ENCODE assay signal across 23 cellular contexts in the genomic region with DNA sequence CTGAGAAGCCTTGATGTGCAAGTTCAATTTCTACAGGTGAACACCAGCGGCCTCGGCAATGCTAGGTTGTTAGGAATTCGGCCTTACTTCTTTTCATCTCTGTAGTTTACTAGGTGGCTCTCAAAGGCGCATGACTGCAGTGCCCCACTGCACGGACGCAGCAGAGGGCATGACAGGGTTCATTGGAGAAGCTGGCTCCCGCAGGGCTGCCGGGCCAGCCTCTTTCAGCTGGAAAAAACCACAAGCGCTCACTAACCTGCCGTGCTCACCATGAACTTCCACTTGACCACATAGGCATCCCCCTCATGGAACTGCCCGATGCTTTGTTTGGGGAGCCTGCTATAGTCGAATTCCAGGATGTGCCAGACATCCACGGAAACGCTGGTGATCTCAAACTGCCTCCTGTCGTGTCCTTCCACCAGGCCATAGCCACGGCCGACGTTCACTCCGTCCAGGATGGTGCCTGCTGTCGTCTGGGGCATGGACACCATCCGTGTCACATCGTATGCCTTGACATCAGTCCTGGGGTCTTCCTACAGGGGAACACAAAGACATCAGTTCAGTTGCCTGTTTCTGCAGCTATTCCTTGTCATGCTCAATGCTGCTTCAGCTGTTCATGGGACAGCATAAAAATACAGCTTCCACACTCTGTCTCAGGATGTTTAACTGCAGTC.
DNase-seq lines count a peak whose midpoint lies in the region; ATAC-seq, FAIRE-seq and TF ChIP-seq lines count a peak whose summit lies in the region.
"Had no signal": no experiment of that assay in that cellular context is flagged by ENCODE, and none has a peak within 500 bp of the region (broad histone marks: within the 10 kb centered on the region; RNA-seq: fewer than 3 reads in every experiment).

No MANE protein-coding gene starts in this region.

- H3K9me3 Mint-ChIP-seq in activated CD8-positive, alpha-beta T cell treated with anti-CD3 and anti-CD28 coated beads, Interleukin-2, amount 10 ng/mL, durations not matched to agents 7 days and 5 days (ENCODE audit: insufficient read depth), result no peaks in the 10 kb centered on the region
- no peaks in the 10 kb centered on the region for H3K9me3 Mint-ChIP-seq in activated CD8-positive, alpha-beta T cell treated with anti-CD3 and anti-CD28 coated beads for 36 hours
- H3K9me3 Mint-ChIP-seq: activated CD4-positive, alpha-beta memory T cell treated with anti-CD3 and anti-CD28 coated beads for 36 hours; activated naive CD4-positive, alpha-beta T cell treated with anti-CD3 and anti-CD28 coated beads, Interleukin-2, amount 10 ng/mL, durations not matched to agents 7 days and 5 days; neural progenitor cell; stimulated activated naive CD8-positive, alpha-beta T cell treated with anti-CD3 and anti-CD28 coated beads, Interleukin-15, Interleukin-2, amounts not matched to agents 100 ng/mL and 50 ng/mL, for 24 hours had no signal

- TF ChIP-seq POLR2A in thyroid gland (IDR thresholded peaks at IDR 0.05), result no peak
- TF ChIP-seq POLR2A in upper lobe of left lung (IDR thresholded peaks at IDR 0.05), result no peak

- H3K23ac ChIP-seq in mesenchymal stem cell (ENCODE audit: low read length in 2 of 2), result no peak overlapping the region

- H3K4me1 ChIP-seq in mesenchymal stem cell (ENCODE audit: control insufficient read depth, insufficient read depth, low read depth, low read length), result peaks cover 36% of the 10 kb centered on the region
- H3K4me1 ChIP-seq in thyroid gland, result peaks cover 12 to 16% of the 10 kb centered on the region in 2 donors
- H3K4me1 ChIP-seq in aorta (ENCODE audit: control insufficient read depth in 1 of 2, insufficient read depth in 2 of 2, low read length in 2 of 2), result no peaks in the 10 kb centered on the region
- H3K4me1 ChIP-seq in upper lobe of left lung, result peaks cover 0 to 5% (median 0%) of the 10 kb centered on the region in 4 donors

- peak; percentile 98 for FAIRE-seq in RCC 7860 (lab: Jason Lieb, UNC)

- no peak for TF ChIP-seq EP300 in upper lobe of left lung (IDR thresholded peaks at IDR 0.05)

- no peak overlapping the region for H3K18ac ChIP-seq in mesenchymal stem cell (ENCODE audit: low read depth in 1 of 2, low read length in 2 of 2)

- CTCF ChIA-PET in activated CD8-positive, alpha-beta T cell treated with anti-CD3 and anti-CD28 coated beads, Interleukin-2, amount 10 ng/mL, durations not matched to agents 7 days and 5 days (lab: Charles Lee), result no interaction called here
- CTCF ChIA-PET in activated CD8-positive, alpha-beta T cell treated with anti-CD3 and anti-CD28 coated beads for 36 hours (lab: Charles Lee), result no interaction called here

- no peak overlapping the region for H4K91ac ChIP-seq in mesenchymal stem cell (ENCODE audit: low read length)

- no peak for ATAC-seq in activated CD8-positive, alpha-beta T cell treated with anti-CD3 and anti-CD28 coated beads, Interleukin-2, amount 10 ng/mL, durations not matched to agents 7 days and 5 days
- no peak for ATAC-seq in activated CD8-positive, alpha-beta T cell treated with anti-CD3 and anti-CD28 coated beads for 36 hours
- ATAC-seq in aorta (ENCODE audit: low FRiP score), result no peak
- no peak for ATAC-seq in upper lobe of left lung (ENCODE audit: low FRiP score in 2 of 2)
- ATAC-seq: heart right ventricle, mucosa of descending colon, upper lobe of right lung had no signal

- peaks cover 25 to 97% of the 10 kb centered on the region in 2 experiments for H3K36me3 ChIP-seq in mesenchymal stem cell (ENCODE audit: control insufficient read depth in 1 of 2, insufficient read depth in 2 of 2, low read depth in 1 of 2, low read length in 2 of 2)
- H3K36me3 ChIP-seq in thyroid gland, result peaks cover 22 to 27% of the 10 kb centered on the region in 2 donors
- H3K36me3 ChIP-seq in aorta (ENCODE audit: control insufficient read depth in 1 of 2, insufficient read depth in 2 of 2, low read length in 1 of 2), result peaks cover 0 to 1% of the 10 kb centered on the region in 2 donors
- peaks cover 0 to 62% (median 34%) of the 10 kb centered on the region in 4 donors for H3K36me3 ChIP-seq in upper lobe of left lung

- intact Hi-C loops in activated CD8-positive, alpha-beta T cell treated with anti-CD3 and anti-CD28 coated beads for 36 hours (cut with micrococcal nuclease), result no loop called here
- intact Hi-C loops in thyroid gland (cut with DNase I), result no loop called here
- intact Hi-C loops in aorta (cut with DNase I), result no loop called here

- no peak overlapping the region for H2BK120ac ChIP-seq in mesenchymal stem cell (ENCODE audit: low read depth, low read length)

- no peak overlapping the region for H3K4me3 ChIP-seq in mesenchymal stem cell (ENCODE audit: insufficient read depth in 1 of 2, low read depth in 1 of 2, low read length in 2 of 2)
- no peak overlapping the region for H3K4me3 ChIP-seq in thyroid gland (replicated peaks in 1 of 3)
- no peak overlapping the region for H3K4me3 ChIP-seq in aorta (ENCODE audit: low read length in 2 of 2)
- no peak overlapping the region for H3K4me3 ChIP-seq in upper lobe of left lung
- H3K4me3 ChIP-seq: cardiac muscle cell, heart right ventricle, mucosa of descending colon, neural progenitor cell, upper lobe of right lung had no signal

- H2AK5ac ChIP-seq in mesenchymal stem cell (ENCODE audit: low read length, severe bottlenecking), result peak overlapping the region; percentile 91

- POLR2A ChIA-PET in activated CD8-positive, alpha-beta T cell treated with anti-CD3 and anti-CD28 coated beads, Interleukin-2, amount 10 ng/mL, durations not matched to agents 7 days and 5 days (lab: Charles Lee), result no interaction called here
- POLR2A ChIA-PET in activated CD8-positive, alpha-beta T cell treated with anti-CD3 and anti-CD28 coated beads for 36 hours (lab: Charles Lee), result no interaction called here

- H3K4me2 ChIP-seq in mesenchymal stem cell (ENCODE audit: low read length, poor library complexity, severe bottlenecking), result no peak overlapping the region
- H3K4me2 ChIP-seq: neural progenitor cell had no signal

- H2BK15ac ChIP-seq in mesenchymal stem cell (ENCODE audit: low read depth, poor library complexity, severe bottlenecking), result no peak overlapping the region

- no peak for DNase-seq in activated CD8-positive, alpha-beta T cell treated with anti-CD3 and anti-CD28 coated beads, Interleukin-2, amount 10 ng/mL, durations not matched to agents 7 days and 5 days
- DNase-seq in activated CD8-positive, alpha-beta T cell treated with anti-CD3 and anti-CD28 coated beads for 36 hours, result no peak
- DNase-seq in RCC 7860 (ENCODE audit: low spot score), result peak; percentile 94
- no peak for DNase-seq in mesenchymal stem cell
- DNase-seq in thyroid gland, result peak; percentile 77 to 89
- no peak for DNase-seq in aorta
- no peak for DNase-seq in activated gamma-delta T cell treated with Interleukin-2 at 50 U/mL for 16 hours
- DNase-seq in upper lobe of left lung, result no peak
- DNase-seq: ACHN; activated CD4-positive, alpha-beta memory T cell treated with anti-CD3 and anti-CD28 coated beads for 36 hours; activated CD4-positive, CD25-positive, alpha-beta regulatory T cell; activated naive CD4-positive, alpha-beta T cell treated with anti-CD3 and anti-CD28 coated beads, Interleukin-2, amount 10 ng/mL, durations not matched to agents 7 days and 5 days; activated T-cell treated with anti-CD3 and anti-CD28 coated beads, Interleukin-2, amount 50 U/mL, for 1 hour; C1 segment of cervical spinal cord; cortex of kidney; heart right ventricle; mucosa of descending colon; NCI-H524 treated with DMSO at 0.1 percent for 48 hours; stimulated activated CD4-positive, alpha-beta T cell treated with anti-CD3 and anti-CD28 coated beads, Interleukin-12 subunit alpha, Interleukin-12 subunit beta, amount 100 ng/mL, for 4 hours; upper lobe of right lung had no signal

- H3K14ac ChIP-seq in mesenchymal stem cell (ENCODE audit: low read length in 2 of 2), result no peak overlapping the region

- no peak overlapping the region for H3K4ac ChIP-seq in mesenchymal stem cell (ENCODE audit: low read depth in 1 of 2, low read length in 2 of 2)

- peaks cover 20% of the 10 kb centered on the region for H3K36me3 Mint-ChIP-seq in activated CD8-positive, alpha-beta T cell treated with anti-CD3 and anti-CD28 coated beads, Interleukin-2, amount 10 ng/mL, durations not matched to agents 7 days and 5 days (ENCODE audit: low read depth)
- H3K36me3 Mint-ChIP-seq in activated CD8-positive, alpha-beta T cell treated with anti-CD3 and anti-CD28 coated beads for 36 hours (ENCODE audit: low read depth), result peaks cover 8% of the 10 kb centered on the region

- H3K4me1 Mint-ChIP-seq in activated CD8-positive, alpha-beta T cell treated with anti-CD3 and anti-CD28 coated beads, Interleukin-2, amount 10 ng/mL, durations not matched to agents 7 days and 5 days (ENCODE audit: low read depth), result peaks cover 47% of the 10 kb centered on the region
- peaks cover 29% of the 10 kb centered on the region for H3K4me1 Mint-ChIP-seq in activated CD8-positive, alpha-beta T cell treated with anti-CD3 and anti-CD28 coated beads for 36 hours (ENCODE audit: low read depth)

- H4K8ac ChIP-seq in mesenchymal stem cell (ENCODE audit: low read length), result no peak overlapping the region

- no peak overlapping the region for H3K4me3 Mint-ChIP-seq in activated CD8-positive, alpha-beta T cell treated with anti-CD3 and anti-CD28 coated beads, Interleukin-2, amount 10 ng/mL, durations not matched to agents 7 days and 5 days
- no peak overlapping the region for H3K4me3 Mint-ChIP-seq in activated CD8-positive, alpha-beta T cell treated with anti-CD3 and anti-CD28 coated beads for 36 hours
- H3K4me3 Mint-ChIP-seq: activated CD4-positive, alpha-beta memory T cell treated with anti-CD3 and anti-CD28 coated beads for 36 hours; activated naive CD4-positive, alpha-beta T cell treated with anti-CD3 and anti-CD28 coated beads, Interleukin-2, amount 10 ng/mL, durations not matched to agents 7 days and 5 days; neural progenitor cell; stimulated activated naive CD8-positive, alpha-beta T cell treated with anti-CD3 and anti-CD28 coated beads, Interleukin-15, Interleukin-2, amounts not matched to agents 100 ng/mL and 50 ng/mL, for 24 hours had no signal

- peaks cover 7% of the 10 kb centered on the region for H3K79me1 ChIP-seq in mesenchymal stem cell (replicated peaks; ENCODE audit: low read length, poor library complexity, severe bottlenecking)

- H3K9ac ChIP-seq in mesenchymal stem cell (ENCODE audit: low read length), result no peak overlapping the region
- H3K9ac ChIP-seq: neural progenitor cell had no signal

- peak overlapping the region; percentile 46 for H3K27ac Mint-ChIP-seq in activated CD8-positive, alpha-beta T cell treated with anti-CD3 and anti-CD28 coated beads, Interleukin-2, amount 10 ng/mL, durations not matched to agents 7 days and 5 days
- no peak overlapping the region for H3K27ac Mint-ChIP-seq in activated CD8-positive, alpha-beta T cell treated with anti-CD3 and anti-CD28 coated beads for 36 hours
- H3K27ac Mint-ChIP-seq: activated CD4-positive, alpha-beta memory T cell treated with anti-CD3 and anti-CD28 coated beads for 36 hours; activated naive CD4-positive, alpha-beta T cell treated with anti-CD3 and anti-CD28 coated beads, Interleukin-2, amount 10 ng/mL, durations not matched to agents 7 days and 5 days; neural progenitor cell had no signal

- H3K27ac ChIP-seq in mesenchymal stem cell (ENCODE audit: low read length, poor library complexity, severe bottlenecking) (peak overlapping the region; percentile 93), thyroid gland (peak overlapping the region in 2 of 3 donors; percentile 24 to 39), aorta (ENCODE audit: low read depth in 1 of 2, low read length in 2 of 2) (no peak overlapping the region), upper lobe of left lung (no peak overlapping the region)
- H3K27ac ChIP-seq: heart right ventricle, neural progenitor cell, upper lobe of right lung had no signal

- TF ChIP-seq CTCF in activated CD8-positive, alpha-beta T cell treated with anti-CD3 and anti-CD28 coated beads for 36 hours (IDR thresholded peaks at IDR 0.05), result no peak
- TF ChIP-seq CTCF in thyroid gland (IDR thresholded peaks at IDR 0.05) (no peak), upper lobe of left lung (IDR thresholded peaks at IDR 0.05) (no peak)

- H3K27me3 Mint-ChIP-seq in activated CD8-positive, alpha-beta T cell treated with anti-CD3 and anti-CD28 coated beads, Interleukin-2, amount 10 ng/mL, durations not matched to agents 7 days and 5 days (ENCODE audit: low read depth), result no peaks in the 10 kb centered on the region
- H3K27me3 Mint-ChIP-seq in activated CD8-positive, alpha-beta T cell treated with anti-CD3 and anti-CD28 coated beads for 36 hours, result no peaks in the 10 kb centered on the region
- H3K27me3 Mint-ChIP-seq: activated CD4-positive, alpha-beta memory T cell treated with anti-CD3 and anti-CD28 coated beads for 36 hours; activated naive CD4-positive, alpha-beta T cell treated with anti-CD3 and anti-CD28 coated beads, Interleukin-2, amount 10 ng/mL, durations not matched to agents 7 days and 5 days; stimulated activated naive CD8-positive, alpha-beta T cell treated with anti-CD3 and anti-CD28 coated beads, Interleukin-15, Interleukin-2, amounts not matched to agents 100 ng/mL and 50 ng/mL, for 24 hours had no signal

- H3K9me3 ChIP-seq in mesenchymal stem cell (ENCODE audit: control insufficient read depth, low read length) (no peaks in the 10 kb centered on the region), thyroid gland (no peaks in the 10 kb centered on the region), aorta (ENCODE audit: control insufficient read depth, low read length) (no peaks in the 10 kb centered on the region), upper lobe of left lung (no peaks in the 10 kb centered on the region)
- H3K9me3 ChIP-seq: heart right ventricle, mucosa of descending colon, upper lobe of right lung had no signal

- H3K27me3 ChIP-seq in mesenchymal stem cell (ENCODE audit: control insufficient read depth in 1 of 2, insufficient read depth in 1 of 2, low read length in 2 of 2) (no peaks in the 10 kb centered on the region), thyroid gland (no peaks in the 10 kb centered on the region), aorta (ENCODE audit: control insufficient read depth in 1 of 2, insufficient read depth in 2 of 2, low read length in 1 of 2) (no peaks in the 10 kb centered on the region), upper lobe of left lung (no peaks in the 10 kb centered on the region)
- H3K27me3 ChIP-seq: cardiac muscle cell, heart right ventricle, neural progenitor cell, upper lobe of right lung had no signal

- 91% methylated on average over 22 of the region's 22 CpGs for WGBS in mesenchymal stem cell
- 64 to 88% methylated on average over 16 to 21 of the region's 22 CpGs for whole genome bisulfite sequencing in thyroid gland, 2 donors
- 73 to 82% methylated on average over 22 of the region's 22 CpGs for WGBS in aorta, 2 donors
- 94 to 95% methylated on average over 20 to 22 of the region's 22 CpGs for WGBS in upper lobe of left lung, 2 donors

- H2BK12ac ChIP-seq in mesenchymal stem cell (ENCODE audit: low read length in 2 of 2), result no peak overlapping the region

- H2AFZ ChIP-seq in mesenchymal stem cell (ENCODE audit: low read depth, low read length), result no peak overlapping the region
- H2AFZ ChIP-seq: neural progenitor cell had no signal

- H2BK5ac ChIP-seq in mesenchymal stem cell (ENCODE audit: low read depth, low read length, poor library complexity, severe bottlenecking), result peak overlapping the region; percentile 74

Comparison
In these comparisons a context has a peak if more than half of its experiments do, and no peak if none do; other contexts are left out.
1. DNase-seq: peak in RCC 7860 (single experiment) and thyroid gland (2 of 2); none in activated CD8-positive, alpha-beta T cell treated with anti-CD3 and anti-CD28 coated beads, Interleukin-2, amount 10 ng/mL, durations not matched to agents 7 days and 5 days (single experiment), activated CD8-positive, alpha-beta T cell treated with anti-CD3 and anti-CD28 coated beads for 36 hours (single experiment), mesenchymal stem cell (single experiment), aorta (0 of 2), activated gamma-delta T cell treated with Interleukin-2 at 50 U/mL for 16 hours (single experiment) and upper lobe of left lung (0 of 2).
2. H3K27ac ChIP-seq: peak in mesenchymal stem cell (single experiment) and thyroid gland (2 of 3); none in aorta (0 of 2) and upper lobe of left lung (0 of 4).